8 cellular contexts compared by ENCODE assay signal in genomic region chr13:36848228-36848982, GRCh38. TPM values are rescaled to one million over a fixed set of nuclear protein-coding genes. Genes with fewer than 3 reads are reported as not detected.
DNase-seq lines count a peak whose midpoint lies in the region; ATAC-seq and TF ChIP-seq lines count a peak whose summit lies in the region.

No MANE protein-coding gene starts in this region.

- peak; percentile 48 for TF ChIP-seq CTCF in OCI-LY3 (IDR thresholded peaks at IDR 0.05; ENCODE audit: low read depth, low read length)
- no peak for TF ChIP-seq CTCF in cardiac muscle cell (IDR thresholded peaks at IDR 0.05; ENCODE audit: low read depth, low read length)

- H2AFZ ChIP-seq in OCI-LY3 (ENCODE audit: low read depth, low read length), result no peak overlapping the region

- H3K9me3 ChIP-seq in OCI-LY3 (ENCODE audit: insufficient read depth, low read length), result no peaks in the 10 kb centered on the region
- no peaks in the 10 kb centered on the region for H3K9me3 ChIP-seq in cardiac muscle cell (ENCODE audit: low read depth)

- H4K20me1 ChIP-seq in OCI-LY3 (ENCODE audit: insufficient read depth, low read length), result no peaks in the 10 kb centered on the region

- H3K9ac ChIP-seq in OCI-LY3 (ENCODE audit: low read length), result no peak overlapping the region

- H3K4me3 ChIP-seq in OCI-LY3 (ENCODE audit: low read length) (no peak overlapping the region), cardiac muscle cell (no peak overlapping the region)

- no peak overlapping the region for H3K27ac ChIP-seq in OCI-LY3 (ENCODE audit: low read length)
- peak overlapping the region; percentile 34 for H3K27ac ChIP-seq in cardiac muscle cell

- DNase-seq in DMS53 (lab: John Stamatoyannopoulos, UW) (peak; percentile 84), cardiac muscle cell (ENCODE audit: low read depth in 1 of 2, low spot score in 1 of 2) (peak in 1 of 2 donors; percentile 16), cerebellum (ENCODE audit: low spot score) (no peak)
- no peak for DNase-seq in activated CD4-positive, CD25-positive, alpha-beta regulatory T cell (lab: John Stamatoyannopoulos, UW)

- H3K36me3 ChIP-seq in OCI-LY3 (replicated peaks; ENCODE audit: low read depth, low read length) (peaks cover 5% of the 10 kb centered on the region), cardiac muscle cell (peaks cover 32% of the 10 kb centered on the region)

- H3K27me3 ChIP-seq in OCI-LY3 (ENCODE audit: low read depth, low read length), result no peaks in the 10 kb centered on the region
- H3K27me3 ChIP-seq in cardiac muscle cell, result no peaks in the 10 kb centered on the region

- H3K4me2 ChIP-seq in OCI-LY3 (ENCODE audit: low read length), result no peak overlapping the region

- H3K79me2 ChIP-seq in OCI-LY3 (ENCODE audit: low read length), result no peaks in the 10 kb centered on the region

- H3K4me1 ChIP-seq in OCI-LY3 (ENCODE audit: low read length), result peaks cover 26% of the 10 kb centered on the region
- H3K4me1 ChIP-seq in cardiac muscle cell (ENCODE audit: low read depth), result no peaks in the 10 kb centered on the region

- ATAC-seq in GM21367 (IDR thresholded peaks at IDR 0.05; ENCODE audit: unreplicated experiment), result peak; percentile 66
- ATAC-seq in GM21447 (IDR thresholded peaks at IDR 0.05; ENCODE audit: unreplicated experiment), result no peak
- ATAC-seq in HG03442 (IDR thresholded peaks at IDR 0.05; ENCODE audit: unreplicated experiment), result no peak

RNA-seq across cellular contexts. Expression of gene RFXAP, which starts 29.4 kb away (rescaled TPM):
- 3.9 and 10.5 TPM in 2 replicates for total RNA-seq in cardiac muscle cell
- 10.5 and 17.6 TPM in 2 replicates for polyA plus RNA-seq in cardiac muscle cell
- total RNA-seq in cerebellum, result 18.0 TPM
